ENCODE assay signal across 20 cellular contexts in genomic region chr4:2049381-2049780, GRCh38. TPM values are rescaled to one million over a fixed set of nuclear protein-coding genes. Genes with fewer than 3 reads are reported as not detected.
"Had no signal": no experiment of that assay in that cellular context is flagged by ENCODE, and none has a peak within 500 bp of the region (broad histone marks: within the 10 kb centered on the region; RNA-seq: fewer than 3 reads in every experiment).

No MANE protein-coding gene starts in this region.

- H3K4me1 Mint-ChIP-seq: stimulated activated naive CD8-positive, alpha-beta T cell treated with anti-CD3 and anti-CD28 coated beads, Interleukin-15, amount 100 ng/mL, for 72 hours had no signal

- DNase-seq: dermis blood vessel endothelial cell; effector memory CD4-positive, alpha-beta T cell; foreskin keratinocyte; left ventricle myocardium inferior; mammary epithelial cell; mesendoderm; midbrain; naive thymus-derived CD4-positive, alpha-beta T cell; pancreas; right cardiac atrium; stimulated activated CD4-positive, alpha-beta T cell treated with anti-CD3 and anti-CD28 coated beads, Interleukin-1b, Interleukin-23, amount 100 ng/mL, for 48 hours; stimulated activated CD4-positive, alpha-beta T cell treated with anti-CD3 and anti-CD28 coated beads, Interleukin-4, amount 100 ng/mL, for 1 hour; stimulated activated CD8-positive, alpha-beta memory T cell treated with anti-CD3 and anti-CD28 coated beads, Interleukin-4, amount 100 ng/mL, for 48 hours; stimulated activated naive CD4-positive, alpha-beta T cell; stimulated activated naive CD8-positive, alpha-beta T cell treated with anti-CD3 and anti-CD28 coated beads, Interleukin-15, amount 100 ng/mL, for 72 hours; transverse colon had no signal

- H3K27ac Mint-ChIP-seq: progenitor cell of endocrine pancreas; stimulated activated naive CD8-positive, alpha-beta T cell treated with anti-CD3 and anti-CD28 coated beads, Interleukin-15, amount 100 ng/mL, for 72 hours had no signal

- H3K9me3 Mint-ChIP-seq: stimulated activated naive CD8-positive, alpha-beta T cell treated with anti-CD3 and anti-CD28 coated beads, Interleukin-15, amount 100 ng/mL, for 72 hours had no signal

- ATAC-seq: foreskin keratinocyte; gastroesophageal sphincter; heart left ventricle; left colon; naive thymus-derived CD4-positive, alpha-beta T cell; pancreas; right cardiac atrium; stimulated activated naive CD8-positive, alpha-beta T cell treated with anti-CD3 and anti-CD28 coated beads, Interleukin-15, amount 100 ng/mL, for 72 hours had no signal

- H3K4me3 Mint-ChIP-seq: naive thymus-derived CD4-positive, alpha-beta T cell; stimulated activated naive CD8-positive, alpha-beta T cell treated with anti-CD3 and anti-CD28 coated beads, Interleukin-15, amount 100 ng/mL, for 72 hours had no signal

RNA-seq across cellular contexts. Expression of gene NAT8L, which starts 9.7 kb away (rescaled TPM):
- total RNA-seq: foreskin keratinocyte had no signal
